Comparison of ENCODE assay signal across 1 cellular context in genomic region chr1:1307908-1308755, GRCh38.
TF ChIP-seq lines count a peak whose summit lies in the region.

ACAP3 (minus strand) TSS chr1:1307930; CDS start chr1:1307815, 115 bp downstream.
PUSL1 (plus strand) TSS chr1:1308597; CDS start chr1:1308644, 47 bp downstream.

TF ChIP-seq in K562, 482 proteins besides CTCF, POLR2A, EP300 and RAD21 (continued from another document and continues in another):
- TF ChIP-seq, protein P1, sequence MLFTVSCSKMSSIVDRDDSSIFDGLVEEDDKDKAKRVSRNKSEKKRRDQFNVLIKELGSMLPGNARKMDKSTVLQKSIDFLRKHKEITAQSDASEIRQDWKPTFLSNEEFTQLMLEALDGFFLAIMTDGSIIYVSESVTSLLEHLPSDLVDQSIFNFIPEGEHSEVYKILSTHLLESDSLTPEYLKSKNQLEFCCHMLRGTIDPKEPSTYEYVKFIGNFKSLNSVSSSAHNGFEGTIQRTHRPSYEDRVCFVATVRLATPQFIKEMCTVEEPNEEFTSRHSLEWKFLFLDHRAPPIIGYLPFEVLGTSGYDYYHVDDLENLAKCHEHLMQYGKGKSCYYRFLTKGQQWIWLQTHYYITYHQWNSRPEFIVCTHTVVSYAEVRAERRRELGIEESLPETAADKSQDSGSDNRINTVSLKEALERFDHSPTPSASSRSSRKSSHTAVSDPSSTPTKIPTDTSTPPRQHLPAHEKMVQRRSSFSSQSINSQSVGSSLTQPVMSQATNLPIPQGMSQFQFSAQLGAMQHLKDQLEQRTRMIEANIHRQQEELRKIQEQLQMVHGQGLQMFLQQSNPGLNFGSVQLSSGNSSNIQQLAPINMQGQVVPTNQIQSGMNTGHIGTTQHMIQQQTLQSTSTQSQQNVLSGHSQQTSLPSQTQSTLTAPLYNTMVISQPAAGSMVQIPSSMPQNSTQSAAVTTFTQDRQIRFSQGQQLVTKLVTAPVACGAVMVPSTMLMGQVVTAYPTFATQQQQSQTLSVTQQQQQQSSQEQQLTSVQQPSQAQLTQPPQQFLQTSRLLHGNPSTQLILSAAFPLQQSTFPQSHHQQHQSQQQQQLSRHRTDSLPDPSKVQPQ (CRISPR knock-in tag; IDR thresholded peaks at IDR 0.05; ENCODE audit: borderline replicate concordance), result no peak
- peak; percentile 93 for TF ChIP-seq ELF1 (tag; IDR thresholded peaks at IDR 0.05)
- TF ChIP-seq, protein P2, sequence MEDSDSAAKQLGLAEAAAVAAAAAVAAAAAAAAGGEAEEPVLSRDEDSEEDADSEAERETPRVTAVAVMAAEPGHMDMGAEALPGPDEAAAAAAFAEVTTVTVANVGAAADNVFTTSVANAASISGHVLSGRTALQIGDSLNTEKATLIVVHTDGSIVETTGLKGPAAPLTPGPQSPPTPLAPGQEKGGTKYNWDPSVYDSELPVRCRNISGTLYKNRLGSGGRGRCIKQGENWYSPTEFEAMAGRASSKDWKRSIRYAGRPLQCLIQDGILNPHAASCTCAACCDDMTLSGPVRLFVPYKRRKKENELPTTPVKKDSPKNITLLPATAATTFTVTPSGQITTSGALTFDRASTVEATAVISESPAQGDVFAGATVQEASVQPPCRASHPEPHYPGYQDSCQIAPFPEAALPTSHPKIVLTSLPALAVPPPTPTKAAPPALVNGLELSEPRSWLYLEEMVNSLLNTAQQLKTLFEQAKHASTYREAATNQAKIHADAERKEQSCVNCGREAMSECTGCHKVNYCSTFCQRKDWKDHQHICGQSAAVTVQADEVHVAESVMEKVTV (CRISPR knock-in tag; IDR thresholded peaks at IDR 0.05), result no peak
- TF ChIP-seq EWSR1 (IDR thresholded peaks at IDR 0.05; ENCODE audit: borderline replicate concordance, low read depth, partially characterized antibody), result no peak
- TF ChIP-seq, protein P3, sequence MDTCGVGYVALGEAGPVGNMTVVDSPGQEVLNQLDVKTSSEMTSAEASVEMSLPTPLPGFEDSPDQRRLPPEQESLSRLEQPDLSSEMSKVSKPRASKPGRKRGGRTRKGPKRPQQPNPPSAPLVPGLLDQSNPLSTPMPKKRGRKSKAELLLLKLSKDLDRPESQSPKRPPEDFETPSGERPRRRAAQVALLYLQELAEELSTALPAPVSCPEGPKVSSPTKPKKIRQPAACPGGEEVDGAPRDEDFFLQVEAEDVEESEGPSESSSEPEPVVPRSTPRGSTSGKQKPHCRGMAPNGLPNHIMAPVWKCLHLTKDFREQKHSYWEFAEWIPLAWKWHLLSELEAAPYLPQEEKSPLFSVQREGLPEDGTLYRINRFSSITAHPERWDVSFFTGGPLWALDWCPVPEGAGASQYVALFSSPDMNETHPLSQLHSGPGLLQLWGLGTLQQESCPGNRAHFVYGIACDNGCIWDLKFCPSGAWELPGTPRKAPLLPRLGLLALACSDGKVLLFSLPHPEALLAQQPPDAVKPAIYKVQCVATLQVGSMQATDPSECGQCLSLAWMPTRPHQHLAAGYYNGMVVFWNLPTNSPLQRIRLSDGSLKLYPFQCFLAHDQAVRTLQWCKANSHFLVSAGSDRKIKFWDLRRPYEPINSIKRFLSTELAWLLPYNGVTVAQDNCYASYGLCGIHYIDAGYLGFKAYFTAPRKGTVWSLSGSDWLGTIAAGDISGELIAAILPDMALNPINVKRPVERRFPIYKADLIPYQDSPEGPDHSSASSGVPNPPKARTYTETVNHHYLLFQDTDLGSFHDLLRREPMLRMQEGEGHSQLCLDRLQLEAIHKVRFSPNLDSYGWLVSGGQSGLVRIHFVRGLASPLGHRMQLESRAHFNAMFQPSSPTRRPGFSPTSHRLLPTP (IDR thresholded peaks at IDR 0.05; ENCODE audit: borderline replicate concordance, extremely low read depth, insufficient read length), result peak; percentile 31
- TF ChIP-seq NCOA4 (IDR thresholded peaks at IDR 0.05; ENCODE audit: partially characterized antibody), result no peak
- no peak for TF ChIP-seq HOXB6 (CRISPR knock-in tag; IDR thresholded peaks at IDR 0.05; ENCODE audit: borderline replicate concordance)
- no peak for TF ChIP-seq SMARCB1 (IDR thresholded peaks at IDR 0.05; ENCODE audit: insufficient read length, low read depth)
- TF ChIP-seq FOXM1 (IDR thresholded peaks at IDR 0.05; ENCODE audit: low read depth), result no peak
- no peak; the same call in 1 of the 2 replicates for TF ChIP-seq FOXM1 (CRISPR knock-in tag; IDR thresholded peaks at IDR 0.05; ENCODE audit: low read depth)
- no peak for TF ChIP-seq TSC22D4 (tag; IDR thresholded peaks at IDR 0.05)
- TF ChIP-seq RBFOX2 (IDR thresholded peaks at IDR 0.05; ENCODE audit: low read depth, low read length), result peak; percentile 82
- no peak for TF ChIP-seq ZNF174 (CRISPR knock-in tag; IDR thresholded peaks at IDR 0.05)
- TF ChIP-seq RBM25 (IDR thresholded peaks at IDR 0.05; ENCODE audit: low read depth, low read length, severe bottlenecking), result no peak
- TF ChIP-seq ZEB2 (IDR thresholded peaks at IDR 0.05), result no peak
- TF ChIP-seq EGR1 (conservative IDR thresholded peaks at IDR 0.05), result peak; percentile 70
- no peak for TF ChIP-seq ZNF124 (CRISPR knock-in tag; IDR thresholded peaks at IDR 0.05)
- no peak for TF ChIP-seq PPARD (CRISPR knock-in tag; IDR thresholded peaks at IDR 0.05)
- no peak for TF ChIP-seq HSF4 (CRISPR knock-in tag; IDR thresholded peaks at IDR 0.05; ENCODE audit: borderline replicate concordance)
- no peak for TF ChIP-seq ZNF830 (CRISPR knock-in tag; IDR thresholded peaks at IDR 0.05)
- TF ChIP-seq, protein P4, sequence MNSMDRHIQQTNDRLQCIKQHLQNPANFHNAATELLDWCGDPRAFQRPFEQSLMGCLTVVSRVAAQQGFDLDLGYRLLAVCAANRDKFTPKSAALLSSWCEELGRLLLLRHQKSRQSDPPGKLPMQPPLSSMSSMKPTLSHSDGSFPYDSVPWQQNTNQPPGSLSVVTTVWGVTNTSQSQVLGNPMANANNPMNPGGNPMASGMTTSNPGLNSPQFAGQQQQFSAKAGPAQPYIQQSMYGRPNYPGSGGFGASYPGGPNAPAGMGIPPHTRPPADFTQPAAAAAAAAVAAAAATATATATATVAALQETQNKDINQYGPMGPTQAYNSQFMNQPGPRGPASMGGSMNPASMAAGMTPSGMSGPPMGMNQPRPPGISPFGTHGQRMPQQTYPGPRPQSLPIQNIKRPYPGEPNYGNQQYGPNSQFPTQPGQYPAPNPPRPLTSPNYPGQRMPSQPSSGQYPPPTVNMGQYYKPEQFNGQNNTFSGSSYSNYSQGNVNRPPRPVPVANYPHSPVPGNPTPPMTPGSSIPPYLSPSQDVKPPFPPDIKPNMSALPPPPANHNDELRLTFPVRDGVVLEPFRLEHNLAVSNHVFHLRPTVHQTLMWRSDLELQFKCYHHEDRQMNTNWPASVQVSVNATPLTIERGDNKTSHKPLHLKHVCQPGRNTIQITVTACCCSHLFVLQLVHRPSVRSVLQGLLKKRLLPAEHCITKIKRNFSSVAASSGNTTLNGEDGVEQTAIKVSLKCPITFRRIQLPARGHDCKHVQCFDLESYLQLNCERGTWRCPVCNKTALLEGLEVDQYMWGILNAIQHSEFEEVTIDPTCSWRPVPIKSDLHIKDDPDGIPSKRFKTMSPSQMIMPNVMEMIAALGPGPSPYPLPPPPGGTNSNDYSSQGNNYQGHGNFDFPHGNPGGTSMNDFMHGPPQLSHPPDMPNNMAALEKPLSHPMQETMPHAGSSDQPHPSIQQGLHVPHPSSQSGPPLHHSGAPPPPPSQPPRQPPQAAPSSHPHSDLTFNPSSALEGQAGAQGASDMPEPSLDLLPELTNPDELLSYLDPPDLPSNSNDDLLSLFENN (IDR thresholded peaks at IDR 0.05; ENCODE audit: low read depth in 2 of 2, low read length in 2 of 2), result peak in 1 of 2 experiments; percentile 48; a peak in 1 of 4 replicates
- no peak for TF ChIP-seq LEF1 (IDR thresholded peaks at IDR 0.05)
- no peak for TF ChIP-seq HIVEP1 (CRISPR knock-in tag; IDR thresholded peaks at IDR 0.05)
- TF ChIP-seq TBL1XR1 (IDR thresholded peaks at IDR 0.05; ENCODE audit: low read length in 2 of 2), result no peak; a peak in 1 of 4 replicates
- no peak for TF ChIP-seq HBP1 (CRISPR knock-in tag; IDR thresholded peaks at IDR 0.05)
- TF ChIP-seq CHD2 (IDR thresholded peaks at IDR 0.05; ENCODE audit: low read depth, low read length), result peak; percentile 85
- TF ChIP-seq, protein P5, sequence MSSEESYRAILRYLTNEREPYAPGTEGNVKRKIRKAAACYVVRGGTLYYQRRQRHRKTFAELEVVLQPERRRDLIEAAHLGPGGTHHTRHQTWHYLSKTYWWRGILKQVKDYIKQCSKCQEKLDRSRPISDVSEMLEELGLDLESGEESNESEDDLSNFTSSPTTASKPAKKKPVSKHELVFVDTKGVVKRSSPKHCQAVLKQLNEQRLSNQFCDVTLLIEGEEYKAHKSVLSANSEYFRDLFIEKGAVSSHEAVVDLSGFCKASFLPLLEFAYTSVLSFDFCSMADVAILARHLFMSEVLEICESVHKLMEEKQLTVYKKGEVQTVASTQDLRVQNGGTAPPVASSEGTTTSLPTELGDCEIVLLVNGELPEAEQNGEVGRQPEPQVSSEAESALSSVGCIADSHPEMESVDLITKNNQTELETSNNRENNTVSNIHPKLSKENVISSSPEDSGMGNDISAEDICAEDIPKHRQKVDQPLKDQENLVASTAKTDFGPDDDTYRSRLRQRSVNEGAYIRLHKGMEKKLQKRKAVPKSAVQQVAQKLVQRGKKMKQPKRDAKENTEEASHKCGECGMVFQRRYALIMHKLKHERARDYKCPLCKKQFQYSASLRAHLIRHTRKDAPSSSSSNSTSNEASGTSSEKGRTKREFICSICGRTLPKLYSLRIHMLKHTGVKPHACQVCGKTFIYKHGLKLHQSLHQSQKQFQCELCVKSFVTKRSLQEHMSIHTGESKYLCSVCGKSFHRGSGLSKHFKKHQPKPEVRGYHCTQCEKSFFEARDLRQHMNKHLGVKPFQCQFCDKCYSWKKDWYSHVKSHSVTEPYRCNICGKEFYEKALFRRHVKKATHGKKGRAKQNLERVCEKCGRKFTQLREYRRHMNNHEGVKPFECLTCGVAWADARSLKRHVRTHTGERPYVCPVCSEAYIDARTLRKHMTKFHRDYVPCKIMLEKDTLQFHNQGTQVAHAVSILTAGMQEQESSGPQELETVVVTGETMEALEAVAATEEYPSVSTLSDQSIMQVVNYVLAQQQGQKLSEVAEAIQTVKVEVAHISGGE (CRISPR knock-in tag; IDR thresholded peaks at IDR 0.05), result no peak; a peak in 1 of 6 replicates
- TF ChIP-seq CHD4 (IDR thresholded peaks at IDR 0.05; ENCODE audit: insufficient read depth, insufficient replicate concordance, low read depth, low read length, poor library complexity, severe bottlenecking), result no peak
- no peak for TF ChIP-seq ZNF3 (CRISPR knock-in tag; IDR thresholded peaks at IDR 0.05)
- no peak; the same call in 1 of the 2 replicates for TF ChIP-seq TRIM28 (IDR thresholded peaks at IDR 0.05)
- TF ChIP-seq ARID4B (CRISPR knock-in tag; IDR thresholded peaks at IDR 0.05), result peak; percentile 93
- no peak for TF ChIP-seq ZNF384 (IDR thresholded peaks at IDR 0.05; ENCODE audit: low read depth, low read length)
- TF ChIP-seq MYNN (IDR thresholded peaks at IDR 0.05), result no peak
- TF ChIP-seq MYNN (CRISPR knock-in tag; IDR thresholded peaks at IDR 0.05), result no peak
- TF ChIP-seq ZKSCAN8 (CRISPR knock-in tag; IDR thresholded peaks at IDR 0.05), result no peak
- TF ChIP-seq, protein P6, sequence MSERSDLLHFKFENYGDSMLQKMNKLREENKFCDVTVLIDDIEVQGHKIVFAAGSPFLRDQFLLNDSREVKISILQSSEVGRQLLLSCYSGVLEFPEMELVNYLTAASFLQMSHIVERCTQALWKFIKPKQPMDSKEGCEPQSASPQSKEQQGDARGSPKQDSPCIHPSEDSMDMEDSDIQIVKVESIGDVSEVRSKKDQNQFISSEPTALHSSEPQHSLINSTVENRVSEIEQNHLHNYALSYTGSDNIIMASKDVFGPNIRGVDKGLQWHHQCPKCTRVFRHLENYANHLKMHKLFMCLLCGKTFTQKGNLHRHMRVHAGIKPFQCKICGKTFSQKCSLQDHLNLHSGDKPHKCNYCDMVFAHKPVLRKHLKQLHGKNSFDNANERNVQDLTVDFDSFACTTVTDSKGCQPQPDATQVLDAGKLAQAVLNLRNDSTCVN (CRISPR knock-in tag; IDR thresholded peaks at IDR 0.05), result no peak
- TF ChIP-seq DACH1 (IDR thresholded peaks at IDR 0.05; ENCODE audit: partially characterized antibody), result peak; percentile 26
- TF ChIP-seq, protein P7, sequence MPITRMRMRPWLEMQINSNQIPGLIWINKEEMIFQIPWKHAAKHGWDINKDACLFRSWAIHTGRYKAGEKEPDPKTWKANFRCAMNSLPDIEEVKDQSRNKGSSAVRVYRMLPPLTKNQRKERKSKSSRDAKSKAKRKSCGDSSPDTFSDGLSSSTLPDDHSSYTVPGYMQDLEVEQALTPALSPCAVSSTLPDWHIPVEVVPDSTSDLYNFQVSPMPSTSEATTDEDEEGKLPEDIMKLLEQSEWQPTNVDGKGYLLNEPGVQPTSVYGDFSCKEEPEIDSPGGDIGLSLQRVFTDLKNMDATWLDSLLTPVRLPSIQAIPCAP (CRISPR knock-in tag; IDR thresholded peaks at IDR 0.05; ENCODE audit: borderline replicate concordance), result 0 out of 2 replicates have a peak, but pooled peaks have one; percentile 36
